8 cellular contexts compared by ENCODE assay signal in genomic region chr11:18105086-18105801, GRCh38. TPM values are rescaled to one million over a fixed set of nuclear protein-coding genes. Genes with fewer than 3 reads are reported as not detected.
A peak's percentile ranks its signal among the peaks of the same experiment; 100 is the strongest.
DNase-seq lines count a peak whose midpoint lies in the region; ATAC-seq and TF ChIP-seq lines count a peak whose summit lies in the region.

No MANE protein-coding gene starts in this region.

- DNase-seq in BJ (ENCODE audit: low read depth) (no peak), GM13977 (ENCODE audit: low spot score) (no peak), KG1 (lab: John Stamatoyannopoulos, UW) (no peak)
- no peak for DNase-seq in central memory CD8-positive, alpha-beta T cell (ENCODE audit: low spot score in 2 of 2)
- no peak for DNase-seq in naive thymus-derived CD8-positive, alpha-beta T cell
- DNase-seq in stimulated activated naive CD4-positive, alpha-beta T cell treated with Interleukin-2 at 50 U/mL for 16 hours (lab: John Stamatoyannopoulos, UW): no peak

- peak overlapping the region; percentile 95 for H3K4me3 Mint-ChIP-seq in central memory CD8-positive, alpha-beta T cell
- peak overlapping the region; percentile 89 to 97 (median 94) for H3K4me3 Mint-ChIP-seq in naive thymus-derived CD8-positive, alpha-beta T cell

- 0 out of 2 replicates have a peak overlapping the region, but pooled peaks have one; percentile 42 for H3K27ac ChIP-seq in HUES6 (ENCODE audit: low read depth, low read length)

- no peaks in the 10 kb centered on the region for H3K9me3 ChIP-seq in HUES6 (ENCODE audit: control insufficient read depth, insufficient read depth, low read depth, low read length)

- peak overlapping the region; percentile 90 for H3K27ac Mint-ChIP-seq in central memory CD8-positive, alpha-beta T cell (ENCODE audit: low read depth)
- H3K27ac Mint-ChIP-seq in naive thymus-derived CD8-positive, alpha-beta T cell: peak overlapping the region; percentile 77 to 96 (median 86)

- H3K36me3 ChIP-seq in BJ (ENCODE audit: control insufficient read depth, insufficient read depth, low read length) (0 out of 2 replicates have a peak, but pooled peaks cover 2% of the 10 kb centered on the region), HUES6 (ENCODE audit: control insufficient read depth, insufficient read depth, low read length) (peaks cover 32% of the 10 kb centered on the region)

- H3K9ac ChIP-seq in HUES6 (ENCODE audit: low read length): peak overlapping the region; percentile 94

- no peaks in the 10 kb centered on the region for H3K9me3 Mint-ChIP-seq in central memory CD8-positive, alpha-beta T cell
- no peaks in the 10 kb centered on the region for H3K9me3 Mint-ChIP-seq in naive thymus-derived CD8-positive, alpha-beta T cell

- H3K36me3 Mint-ChIP-seq in central memory CD8-positive, alpha-beta T cell (ENCODE audit: insufficient read depth): peaks cover 17% of the 10 kb centered on the region
- peaks cover 0 to 32% (median 6%) of the 10 kb centered on the region in 3 donors for H3K36me3 Mint-ChIP-seq in naive thymus-derived CD8-positive, alpha-beta T cell

- peak overlapping the region; percentile 96 for H3K4me3 ChIP-seq in BJ (ENCODE audit: low read depth, low read length)
- peak overlapping the region; percentile 99 for H3K4me3 ChIP-seq in HUES6 (ENCODE audit: low read depth, low read length)

- in situ Hi-C loops in GM13977 (cut with MboI; ENCODE audit: low pct_unique_long_range_greater_than_20kb, low sequenced_read_pairs, unreplicated experiment): loop anchor here (10.0 kb wide), 1 partner anchor 120 kb away; no protein-coding TSS in a partner anchor

- H3K27me3 Mint-ChIP-seq in central memory CD8-positive, alpha-beta T cell: no peaks in the 10 kb centered on the region
- peaks cover 0 to 9% (median 3%) of the 10 kb centered on the region in 5 donors for H3K27me3 Mint-ChIP-seq in naive thymus-derived CD8-positive, alpha-beta T cell

- POLR2A ChIA-PET in BJ (lab: Charles Lee): no interaction called here
- POLR2A ChIA-PET in naive thymus-derived CD8-positive, alpha-beta T cell (lab: Charles Lee): interaction anchor here (0.6 to 1.7 kb wide), 3 partner anchors 92 to 820 kb away, joined by 3 to 17 read pairs (median 3); partner anchors contain the start of gene SERGEF

- no peaks in the 10 kb centered on the region for H3K4me1 ChIP-seq in HUES6 (ENCODE audit: control insufficient read depth, insufficient read depth, low read length)

- TF ChIP-seq CTCF in BJ (IDR thresholded peaks at IDR 0.05; ENCODE audit: insufficient read depth, low read depth, low read length): no peak
- no peak for TF ChIP-seq CTCF in GM13977 (IDR thresholded peaks at IDR 0.05; ENCODE audit: extremely low read depth, insufficient read depth, missing control alignments)

- ATAC-seq in central memory CD8-positive, alpha-beta T cell (replicated peaks; ENCODE audit: extremely low read depth, poor library complexity, severe bottlenecking): peak; percentile 9
- ATAC-seq in naive thymus-derived CD8-positive, alpha-beta T cell: no peak
- no peak for ATAC-seq in HG03354 (IDR thresholded peaks at IDR 0.05; ENCODE audit: poor library complexity, severe bottlenecking, unreplicated experiment)

- H3K27me3 ChIP-seq in BJ (ENCODE audit: control insufficient read depth, insufficient read depth, low read length) (no peaks in the 10 kb centered on the region; the same call in 1 of the 2 replicates), HUES6 (ENCODE audit: control insufficient read depth, insufficient read depth, low read length) (no peaks in the 10 kb centered on the region; the same call in 1 of the 2 replicates)

- H3K4me1 Mint-ChIP-seq in central memory CD8-positive, alpha-beta T cell: peaks cover 26% of the 10 kb centered on the region
- peaks cover 15 to 38% (median 27%) of the 10 kb centered on the region in 4 donors for H3K4me1 Mint-ChIP-seq in naive thymus-derived CD8-positive, alpha-beta T cell

- CTCF ChIA-PET in BJ (lab: Yijun Ruan, JAX): interaction anchor here (0.7 to 3.8 kb wide), 13 partner anchors 10 to 626 kb away, joined by 3 to 30 read pairs (median 6); no protein-coding TSS in a partner anchor

RNA-seq across cellular contexts. Expression of gene SAAL1, which starts 0.6 kb away (rescaled TPM):
- polyA plus RNA-seq in BJ (2011; rRNA removed): 8.9 and 13.3 TPM in 2 replicates
- 5.5 and 5.8 TPM in 2 replicates for polyA minus RNA-seq in BJ (2011; rRNA and poly(A)+ RNA removed)
- 10 to 100 TPM; 18.7 to 20.3 TPM for total RNA-seq in naive thymus-derived CD8-positive, alpha-beta T cell
- polyA plus RNA-seq in naive thymus-derived CD8-positive, alpha-beta T cell: 10 to 100 TPM in 2 of 3 donors, 1 to 10 TPM in 1; 8.1 to 14.4 (median 13.1) TPM

RNA-seq across cellular contexts. Expression of gene MRGPRX3, which starts 27.1 kb away (rescaled TPM):
- not detected in 2 replicates for polyA plus RNA-seq in BJ (2011; rRNA removed)
- polyA minus RNA-seq in BJ (2011; rRNA and poly(A)+ RNA removed): 0.09 TPM in 1 of 2 replicates, not detected in the other
- not detected for total RNA-seq in naive thymus-derived CD8-positive, alpha-beta T cell
- polyA plus RNA-seq in naive thymus-derived CD8-positive, alpha-beta T cell: not detected

RNA-seq across cellular contexts. Expression of gene TPH1, which starts 59.2 kb away (rescaled TPM):
- polyA plus RNA-seq in BJ (2011; rRNA removed): 0.04 and 0.06 TPM in 2 replicates
- polyA minus RNA-seq in BJ (2011; rRNA and poly(A)+ RNA removed): not detected in 2 replicates
- under 1 TPM; 0.52 to 0.74 TPM for total RNA-seq in naive thymus-derived CD8-positive, alpha-beta T cell
- under 1 TPM in 1 of 3 donors, not detected in 2; 0.05 TPM for polyA plus RNA-seq in naive thymus-derived CD8-positive, alpha-beta T cell
